ENCODE assay signal across 14 cellular contexts in the genomic region with DNA sequence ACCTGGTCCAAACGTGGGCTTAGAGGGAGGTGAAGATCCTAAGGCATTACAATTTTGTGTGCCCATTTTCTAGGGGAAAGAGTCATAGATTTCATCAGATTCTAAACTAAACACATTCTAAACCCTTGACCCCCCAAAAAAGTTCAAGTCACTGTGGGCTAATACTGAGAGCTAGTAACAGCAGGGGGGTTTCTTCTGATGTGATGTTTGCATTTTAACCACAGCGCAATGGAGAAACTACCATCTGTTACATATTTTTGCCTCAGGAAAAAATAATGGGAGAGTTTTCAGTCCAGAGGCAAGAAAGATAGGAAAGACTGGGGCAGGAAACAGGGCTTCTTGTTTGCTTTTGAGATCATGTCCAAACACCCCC.
A peak's percentile ranks its signal among the peaks of the same experiment; 100 is the strongest.
DNase-seq lines count a peak whose midpoint lies in the region; TF ChIP-seq lines count a peak whose summit lies in the region.
"Had no signal": no experiment of that assay in that cellular context is flagged by ENCODE, and none has a peak within 500 bp of the region (broad histone marks: within the 10 kb centered on the region; RNA-seq: fewer than 3 reads in every experiment).

No MANE protein-coding gene starts in this region.

- peaks cover 48% of the 10 kb centered on the region for H3K4me1 Mint-ChIP-seq in brain
- H3K4me1 Mint-ChIP-seq in activated T-helper 1 cell treated with anti-CD3 and anti-CD28 coated beads, Interleukin-12 subunit alpha, Interleukin-12 subunit beta, Interleukin-2, Interleukin-4 antibody, amounts not matched to agents 30 ng/mL and 10 ng/mL and 1 ng/mL, durations not matched to agents 14 hours and 24 hours and 36 hours (ENCODE audit: low read depth) = no peaks in the 10 kb centered on the region

- H3K4me3 ChIP-seq in PC-9 (no peak overlapping the region), stomach smooth muscle (ENCODE audit: low read length in 2 of 2) (peak overlapping the region in 1 of 2 donors; percentile 26)

- no peaks in the 10 kb centered on the region for H3K9me2 ChIP-seq in PC-9 (ENCODE audit: insufficient read depth)
- H3K9me2 ChIP-seq: SK-N-SH had no signal

- peaks cover 5% of the 10 kb centered on the region for H3K27me3 Mint-ChIP-seq in brain
- peaks cover 4% of the 10 kb centered on the region for H3K27me3 Mint-ChIP-seq in activated T-helper 1 cell treated with anti-CD3 and anti-CD28 coated beads, Interleukin-12 subunit alpha, Interleukin-12 subunit beta, Interleukin-2, Interleukin-4 antibody, amounts not matched to agents 30 ng/mL and 10 ng/mL and 1 ng/mL, durations not matched to agents 14 hours and 24 hours and 36 hours (ENCODE audit: insufficient read depth)

- no peaks in the 10 kb centered on the region for H3K27me3 ChIP-seq in PC-9 (ENCODE audit: insufficient read depth, low read depth)
- H3K27me3 ChIP-seq in stomach smooth muscle (ENCODE audit: control insufficient read depth in 1 of 2, insufficient read depth in 2 of 2, low read length in 2 of 2) = no peaks in the 10 kb centered on the region

- POLR2A ChIA-PET in PC-9 (lab: Charles Lee; ENCODE audit: unreplicated experiment) = no interaction called here

- H3K27ac Mint-ChIP-seq in brain = peak overlapping the region; percentile 30 to 74 (median 65)
- H3K27ac Mint-ChIP-seq in activated T-helper 1 cell treated with anti-CD3 and anti-CD28 coated beads, Interleukin-12 subunit alpha, Interleukin-12 subunit beta, Interleukin-2, Interleukin-4 antibody, amounts not matched to agents 30 ng/mL and 10 ng/mL and 1 ng/mL, durations not matched to agents 14 hours and 24 hours and 36 hours = no peak overlapping the region
- H3K27ac Mint-ChIP-seq: CD8-positive, alpha-beta T cell had no signal

- peak overlapping the region in 2 of 5 experiments; percentile 6 to 66 for H3K4me3 Mint-ChIP-seq in brain
- no peak overlapping the region for H3K4me3 Mint-ChIP-seq in activated T-helper 1 cell treated with anti-CD3 and anti-CD28 coated beads, Interleukin-12 subunit alpha, Interleukin-12 subunit beta, Interleukin-2, Interleukin-4 antibody, amounts not matched to agents 30 ng/mL and 10 ng/mL and 1 ng/mL, durations not matched to agents 14 hours and 24 hours and 36 hours
- H3K4me3 Mint-ChIP-seq: CD8-positive, alpha-beta T cell had no signal

- H3K9ac ChIP-seq in stomach smooth muscle (ENCODE audit: low read length in 2 of 2) = no peak overlapping the region
- H3K9ac ChIP-seq: KMS-11, SK-N-SH had no signal

- DNase-seq in PC-9 (no peak), medulla oblongata (ENCODE audit: extremely low spot score) (peak; percentile 20), NCI-H2227 (lab: John Stamatoyannopoulos, UW; ENCODE audit: unreplicated experiment) (no peak)
- DNase-seq in activated CD8-positive, alpha-beta memory T cell treated with anti-CD3 and anti-CD28 coated beads, Interleukin-2, amount 50 U/mL, for 48 hours = no peak
- DNase-seq in activated T-helper 1 cell treated with anti-CD3 and anti-CD28 coated beads, Interleukin-12 subunit alpha, Interleukin-12 subunit beta, Interleukin-2, Interleukin-4 antibody, amounts not matched to agents 30 ng/mL and 10 ng/mL and 1 ng/mL, durations not matched to agents 14 hours and 24 hours and 36 hours (ENCODE audit: low spot score) = no peak
- DNase-seq: CD8-positive, alpha-beta T cell; NCI-H1092; NCI-H1694; NCI-H2107; NCI-H748 treated with DMSO at 0.1 percent for 48 hours; SK-N-SH had no signal

- H3K4me1 ChIP-seq in PC-9 (replicated peaks; ENCODE audit: insufficient read depth) (peaks cover 33% of the 10 kb centered on the region), stomach smooth muscle (ENCODE audit: control insufficient read depth, insufficient read depth, low read length) (peaks cover 17% of the 10 kb centered on the region)

- CTCF ChIA-PET in PC-9 (lab: Charles Lee) = no interaction called here

- BruUV-seq in PC-9 (replicated peaks; lab: Mats Ljungman, UMichigan) = no TSS peak

- intact Hi-C loops in PC-9 (cut with micrococcal nuclease; ENCODE audit: unreplicated experiment) = no loop called here
- intact Hi-C loops in activated T-helper 1 cell treated with anti-CD3 and anti-CD28 coated beads, Interleukin-12 subunit alpha, Interleukin-12 subunit beta, Interleukin-2, Interleukin-4 antibody, amounts not matched to agents 30 ng/mL and 10 ng/mL and 1 ng/mL, durations not matched to agents 14 hours and 24 hours and 36 hours (cut with micrococcal nuclease) = no loop called here

- peaks cover 0 to 3% (median 0%) of the 10 kb centered on the region in 5 experiments for H3K9me3 Mint-ChIP-seq in brain
- no peaks in the 10 kb centered on the region for H3K9me3 Mint-ChIP-seq in activated T-helper 1 cell treated with anti-CD3 and anti-CD28 coated beads, Interleukin-12 subunit alpha, Interleukin-12 subunit beta, Interleukin-2, Interleukin-4 antibody, amounts not matched to agents 30 ng/mL and 10 ng/mL and 1 ng/mL, durations not matched to agents 14 hours and 24 hours and 36 hours
- H3K9me3 Mint-ChIP-seq: CD8-positive, alpha-beta T cell had no signal

- H3K36me3 ChIP-seq in PC-9 (ENCODE audit: low read depth) (no peaks in the 10 kb centered on the region), stomach smooth muscle (ENCODE audit: control insufficient read depth in 2 of 2, insufficient read depth in 2 of 2, low read length in 2 of 2) (no peaks in the 10 kb centered on the region)

- TF ChIP-seq CTCF in PC-9 (conservative IDR thresholded peaks at IDR 0.05) = no peak
- no peak for TF ChIP-seq CTCF in brain (conservative IDR thresholded peaks at IDR 0.05)

- H3K27ac ChIP-seq in PC-9 = no peak overlapping the region
- peak overlapping the region; percentile 50 for H3K27ac ChIP-seq in stomach smooth muscle (ENCODE audit: low read length)
- H3K27ac ChIP-seq: KMS-11 had no signal

- H4K20me1 ChIP-seq in PC-9 (ENCODE audit: insufficient read depth) = no peaks in the 10 kb centered on the region

- no peaks in the 10 kb centered on the region for H3K36me3 Mint-ChIP-seq in brain
- no peaks in the 10 kb centered on the region for H3K36me3 Mint-ChIP-seq in activated T-helper 1 cell treated with anti-CD3 and anti-CD28 coated beads, Interleukin-12 subunit alpha, Interleukin-12 subunit beta, Interleukin-2, Interleukin-4 antibody, amounts not matched to agents 30 ng/mL and 10 ng/mL and 1 ng/mL, durations not matched to agents 14 hours and 24 hours and 36 hours (ENCODE audit: low read depth)
- H3K36me3 Mint-ChIP-seq: CD8-positive, alpha-beta T cell had no signal

- peaks cover 6% of the 10 kb centered on the region; the same call in 1 of the 2 replicates for H3F3A ChIP-seq in PC-9 (ENCODE audit: insufficient read depth, low read depth)

- H2AFZ ChIP-seq in PC-9 = no peak overlapping the region; the same call in 1 of the 2 replicates

- H3K79me2 ChIP-seq in PC-9 (ENCODE audit: low read depth) = no peaks in the 10 kb centered on the region

- H3K4me2 ChIP-seq in PC-9 = 0 out of 2 replicates have a peak overlapping the region, but pooled peaks have one; percentile 5
- H3K4me2 ChIP-seq: KMS-11, SK-N-SH had no signal

- H3K9me3 ChIP-seq in PC-9 (ENCODE audit: insufficient read depth, low read depth) = no peaks in the 10 kb centered on the region
- no peaks in the 10 kb centered on the region for H3K9me3 ChIP-seq in stomach smooth muscle (ENCODE audit: control insufficient read depth in 2 of 2, low read length in 2 of 2)
- H3K9me3 ChIP-seq: SK-N-SH had no signal
